Comparison of ENCODE assay signal across 8 cellular contexts in genomic region chr6:43455034-43455747, GRCh38. TPM values are rescaled to one million over a fixed set of nuclear protein-coding genes. Genes with fewer than 3 reads are reported as not detected.
A peak's percentile ranks its signal among the peaks of the same experiment; 100 is the strongest.
DNase-seq lines count a peak whose midpoint lies in the region; ATAC-seq lines count a peak whose summit lies in the region.

Gene DLK2 (minus strand): TSS chr6:43455548. CDS start chr6:43454825, 723 bp downstream.

- peak within 1 kb of the TSS; percentile 49 for H3K4me3 ChIP-seq in H7 (ENCODE audit: insufficient read depth, low read depth, low read length)

- POLR2A ChIA-PET in T-cell (lab: Charles Lee), result interaction anchor here in 1 of 2 donors (0.5 to 1.0 kb wide), 3 partner anchors 22 to 508 kb away, joined by 3 to 7 read pairs (median 3); partner anchors contain the start of gene TJAP1

- H3K4me3 Mint-ChIP-seq in T-cell, result peak within 1 kb of the TSS; percentile 78 to 85 (median 83)
- H3K4me3 Mint-ChIP-seq in central memory CD8-positive, alpha-beta T cell, result peak within 1 kb of the TSS; percentile 81

- peaks cover 22% of the 10 kb centered on the region for H3K27me3 ChIP-seq in H7 (ENCODE audit: control insufficient read depth, insufficient read depth, low read length)

- H3K9me3 Mint-ChIP-seq in T-cell, result no peaks in the 10 kb centered on the region
- H3K9me3 Mint-ChIP-seq in central memory CD8-positive, alpha-beta T cell, result no peaks in the 10 kb centered on the region

- H3K27me3 Mint-ChIP-seq in T-cell, result peaks cover 0 to 5% of the 10 kb centered on the region in 2 donors
- peaks cover 8% of the 10 kb centered on the region for H3K27me3 Mint-ChIP-seq in central memory CD8-positive, alpha-beta T cell

- H3K36me3 Mint-ChIP-seq in T-cell, result peaks cover 7% of the 10 kb centered on the region
- peaks cover 6% of the 10 kb centered on the region for H3K36me3 Mint-ChIP-seq in central memory CD8-positive, alpha-beta T cell (ENCODE audit: insufficient read depth)

- H3K36me3 ChIP-seq in H7 (replicated peaks; ENCODE audit: control insufficient read depth, insufficient read depth, low read length), result no peaks in the 10 kb centered on the region; the same call in 1 of the 2 replicates

- CTCF ChIA-PET in T-cell (lab: Charles Lee), result interaction anchor here (0.6 to 1.0 kb wide), 3 partner anchors 18 to 623 kb away, joined by 3 read pairs; no protein-coding TSS in a partner anchor

- H3K27ac Mint-ChIP-seq in T-cell, result peak within 1 kb of the TSS; percentile 75 to 79
- peak within 1 kb of the TSS; percentile 85 for H3K27ac Mint-ChIP-seq in central memory CD8-positive, alpha-beta T cell (ENCODE audit: low read depth)

- ATAC-seq in T-cell (replicated peaks in 1 of 4) (peak; percentile 62 to 68 (median 66)), left lobe of liver (peak; percentile 42), HG03378 (IDR thresholded peaks at IDR 0.05; ENCODE audit: unreplicated experiment) (no peak)
- peak; percentile 63 for ATAC-seq in central memory CD8-positive, alpha-beta T cell (replicated peaks; ENCODE audit: extremely low read depth, poor library complexity, severe bottlenecking)

- H3K4me1 Mint-ChIP-seq in T-cell, result peaks cover 11 to 17% (median 15%) of the 10 kb centered on the region in 3 donors
- H3K4me1 Mint-ChIP-seq in central memory CD8-positive, alpha-beta T cell, result peaks cover 24% of the 10 kb centered on the region

- DNase-seq in AG20443 (ENCODE audit: low spot score) (peak; percentile 41), H7 (peak; percentile 90), T-cell (peak in 20 of 34 experiments; percentile 4 to 49 (median 23)), left lobe of liver (ENCODE audit: low spot score) (no peak), NCI-H2107 treated with DMSO at 0.1 percent for 48 hours (lab: John Stamatoyannopoulos, UW; ENCODE audit: unreplicated experiment) (no peak)
- DNase-seq in central memory CD8-positive, alpha-beta T cell (ENCODE audit: low spot score in 2 of 2), result no peak
- peak; percentile 45 for DNase-seq in stimulated activated CD8-positive, alpha-beta memory T cell treated with anti-CD3 and anti-CD28 coated beads, Interleukin-4, amount 100 ng/mL, for 48 hours

RNA-seq across cellular contexts. Expression of gene DLK2, which starts in this region (rescaled TPM):
- total RNA-seq in H7 (2014; rRNA removed; shearing (Covaris generic)), result 0.33 and 0.42 TPM in 2 replicates
- total RNA-seq in T-cell (1 to 10 TPM in 4 of 5 donors, under 1 TPM in 1; 0.47 to 2.1 (median 1.4) TPM), left lobe of liver (not detected)

Comparison
In these comparisons a context has a peak if more than half of its experiments do, and no peak if none do; other contexts are left out.
1. Peak in DNase-seq and H3K4me3 ChIP-seq in H7; RNA of the gene not detected or under 1 TPM.
2. Peak in ATAC-seq in left lobe of liver; RNA of the gene not detected or under 1 TPM.
3. DNase-seq: peak in AG20443 (single experiment), T-cell (20 of 34) and stimulated activated CD8-positive, alpha-beta memory T cell treated with anti-CD3 and anti-CD28 coated beads, Interleukin-4, amount 100 ng/mL, for 48 hours (single experiment); none in central memory CD8-positive, alpha-beta T cell (0 of 2), left lobe of liver (single experiment) and NCI-H2107 treated with DMSO at 0.1 percent for 48 hours (single experiment).